Comparison of ENCODE assay signal across 8 cellular contexts in the genomic region with DNA sequence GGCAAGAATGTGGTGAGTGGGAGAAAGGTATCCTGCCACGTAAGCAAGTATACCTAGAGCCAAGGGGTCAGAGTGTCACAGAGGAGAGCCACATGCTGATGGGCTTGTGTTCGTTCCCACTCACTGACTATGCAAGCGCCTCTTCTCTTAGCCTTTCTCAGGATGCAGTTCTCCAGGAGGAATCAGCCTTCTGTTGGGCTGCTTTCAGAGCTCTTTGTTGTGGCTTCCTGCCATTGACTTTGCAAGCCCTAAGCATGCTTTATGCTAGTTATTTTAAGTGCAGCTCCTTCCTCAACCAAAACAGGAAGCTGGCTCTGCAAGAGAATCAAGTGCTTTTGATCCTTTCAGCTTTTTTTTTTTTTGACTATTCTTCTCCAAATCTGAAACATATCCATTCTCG.
DNase-seq lines count a peak whose midpoint lies in the region; ATAC-seq and TF ChIP-seq lines count a peak whose summit lies in the region.

No MANE protein-coding gene starts in this region.

- 58% methylated on average over 4 of the region's 4 CpGs for WGBS in mammary epithelial cell (ENCODE audit: low coverage, missing lambda C conversion rate)

- no peaks in the 10 kb centered on the region for H3K27me3 ChIP-seq in mammary epithelial cell (ENCODE audit: insufficient read depth, low read length)

- intact Hi-C loops in mammary epithelial cell (cut with micrococcal nuclease): no loop called here

- H3K27ac ChIP-seq in mammary epithelial cell (ENCODE audit: insufficient read depth, low read depth, low read length): no peak overlapping the region

- no peak overlapping the region for H3K4me3 ChIP-seq in mammary epithelial cell (replicated peaks in 1 of 3; ENCODE audit: insufficient read depth in 1 of 3, low read depth in 2 of 3, low read length in 3 of 3)

- no peaks in the 10 kb centered on the region for H3K9me3 ChIP-seq in mammary epithelial cell (replicated peaks; ENCODE audit: insufficient read depth, low read length)

- H4K20me1 ChIP-seq in mammary epithelial cell (ENCODE audit: insufficient read depth, low read length): no peaks in the 10 kb centered on the region

- H3K9ac ChIP-seq in mammary epithelial cell (ENCODE audit: insufficient read depth, low read length): no peak overlapping the region

- H3K79me2 ChIP-seq in mammary epithelial cell (ENCODE audit: insufficient read depth, low read length): peaks cover 13% of the 10 kb centered on the region

- no peak for ATAC-seq in GM19452 (IDR thresholded peaks at IDR 0.05; ENCODE audit: unreplicated experiment)

- CTCF ChIA-PET in mammary epithelial cell (lab: Charles Lee; ENCODE audit: low non-redundant PET): no interaction called here

- no peak for TF ChIP-seq CTCF in mammary epithelial cell (conservative IDR thresholded peaks at IDR 0.05 in 1 of 2, IDR thresholded peaks at IDR 0.05 in 1 of 2; ENCODE audit: extremely low read depth in 1 of 2, insufficient read depth in 1 of 2, low read depth in 1 of 2, low read length in 2 of 2)

- BruUV-seq in mammary epithelial cell (replicated peaks; lab: Mats Ljungman, UMichigan): no TSS peak

- in situ Hi-C loops in mammary epithelial cell (cut with MboI; ENCODE audit: low sequenced_read_pairs in 2 of 2): no loop called here
- in situ Hi-C loops in G401 (cut with HindIII; ENCODE audit: low sequenced_read_pairs): no loop called here

- no peak overlapping the region for H3K4me2 ChIP-seq in mammary epithelial cell (ENCODE audit: insufficient read depth, low read depth, low read length)

- dilution Hi-C loops in mammary epithelial cell (cut with HindIII; ENCODE audit: low sequenced_read_pairs): no loop called here

- H3K4me1 ChIP-seq in mammary epithelial cell (ENCODE audit: insufficient read depth, low read length): peaks cover 7% of the 10 kb centered on the region

- H3K36me3 ChIP-seq in mammary epithelial cell (ENCODE audit: insufficient read depth, low read length): no peaks in the 10 kb centered on the region

- no peak overlapping the region for H2AFZ ChIP-seq in mammary epithelial cell (ENCODE audit: low read depth, low read length)

- DNase-seq in GM03348 (ENCODE audit: low spot score): peak; percentile 17
- DNase-seq in NOMO-1 treated with dmso at 0.1 percent for 144 hours (lab: John Stamatoyannopoulos, UW; ENCODE audit: unreplicated experiment): peak; percentile 58
- DNase-seq in brain pericyte (ENCODE audit: low read depth, low spot score): peak; percentile 17
- DNase-seq in middle frontal gyrus (ENCODE audit: extremely low spot score, low spot score): peak; percentile 26
- DNase-seq in GM19238 (ENCODE audit: insufficient read length, low spot score): no peak
- no peak for DNase-seq in mammary epithelial cell
- no peak for DNase-seq in G401 (ENCODE audit: low spot score)

Comparison
In these comparisons a context has a peak if more than half of its experiments do, and no peak if none do; other contexts are left out.
1. DNase-seq: peak in GM03348 (single experiment), NOMO-1 treated with dmso at 0.1 percent for 144 hours (single experiment), brain pericyte (single experiment) and middle frontal gyrus (single experiment); none in GM19238 (single experiment), mammary epithelial cell (single experiment) and G401 (single experiment).